ENCODE assay signal across 31 cellular contexts in genomic region chr1:183247484-183247883, GRCh38.
"Had no signal": no experiment of that assay in that cellular context is flagged by ENCODE, and none has a peak within 500 bp of the region (broad histone marks: within the 10 kb centered on the region; RNA-seq: fewer than 3 reads in every experiment).

No MANE protein-coding gene starts in this region.

- ATAC-seq: PC-3 had no signal

- H3K9ac ChIP-seq: KMS-11, SK-N-SH had no signal

- H3K4me3 ChIP-seq: MG63, Peyer's patch, SJSA1 had no signal

- H3K36me3 ChIP-seq: MG63, Peyer's patch, SJSA1 had no signal

- H3K9me3 ChIP-seq: Peyer's patch, SJSA1, SK-N-SH had no signal

- H3K4me2 ChIP-seq: KMS-11, SK-N-SH had no signal

- DNase-seq: Karpas-422, KBM-7, MG63, NCI-H1048, NCI-H1092 treated with DMSO at 0.1 percent for 48 hours, NCI-H1105 treated with DMSO at 0.1 percent for 48 hours, NCI-H1417, NCI-H1436 treated with DMSO at 0.1 percent for 48 hours, NCI-H1694 treated with DMSO at 0.1 percent for 48 hours, NCI-H187 treated with DMSO at 0.1 percent for 48 hours, NCI-H2029, NCI-H2081, NCI-H2171 treated with DMSO at 0.1 percent for 48 hours, NCI-H226, NCI-H446 treated with DMSO at 0.1 percent for 48 hours, NCI-H510A, NCI-H524, NCI-H526, NCI-H69, NCI-H748 treated with DMSO at 0.1 percent for 48 hours, NCI-H82, OCI-M1, PC-3, Right ventricle myocardium superior, SHP77 treated with DMSO at 0.1 percent for 48 hours, SK-N-SH, SW 1271, T-helper 1 cell had no signal

- H3K27me3 ChIP-seq: MG63, Peyer's patch, SJSA1 had no signal

- H3K4me1 ChIP-seq: Peyer's patch, SJSA1 had no signal

- H3K27ac ChIP-seq: KMS-11, SJSA1 had no signal
